In genomic region chr1:41862411-41863221, GRCh38 we compare ENCODE assay signal across 8 cellular contexts. TPM values are rescaled to one million over a fixed set of nuclear protein-coding genes. Genes with fewer than 3 reads are reported as not detected.
DNase-seq lines count a peak whose midpoint lies in the region; ATAC-seq and TF ChIP-seq lines count a peak whose summit lies in the region.

No MANE protein-coding gene starts in this region.

- DNase-seq in GM04504 (ENCODE audit: low read depth) (peak; percentile 28), chondrocyte (ENCODE audit: low spot score) (no peak), GM13977 (ENCODE audit: low spot score) (no peak)
- DNase-seq in stimulated activated CD4-positive, alpha-beta T cell treated with anti-CD3 and anti-CD28 coated beads, Interleukin-12 subunit alpha, Interleukin-12 subunit beta, amount 100 ng/mL, for 24 hours (ENCODE audit: low read depth in 2 of 2), result peak; percentile 36 to 53

- H3K27ac Mint-ChIP-seq in chondrocyte (ENCODE audit: unreplicated experiment), result peak overlapping the region; percentile 98

- in situ Hi-C loops in GM13977 (cut with MboI; ENCODE audit: low pct_unique_long_range_greater_than_20kb, low sequenced_read_pairs, unreplicated experiment), result no loop called here

- peaks cover 31% of the 10 kb centered on the region for H3K4me1 Mint-ChIP-seq in chondrocyte (ENCODE audit: low read depth)

- ATAC-seq in SK-N-SH treated with all-trans-retinoic acid at 6 μM for 48 hours (peak; percentile 79), GM21825 (IDR thresholded peaks at IDR 0.05; ENCODE audit: unreplicated experiment) (no peak), GM19397 (IDR thresholded peaks at IDR 0.05; ENCODE audit: unreplicated experiment) (no peak), HG02884 (IDR thresholded peaks at IDR 0.05; ENCODE audit: unreplicated experiment) (no peak)

- H3K9me3 Mint-ChIP-seq in chondrocyte (ENCODE audit: low read depth), result no peaks in the 10 kb centered on the region

- TF ChIP-seq CTCF in chondrocyte (IDR thresholded peaks at IDR 0.05) (no peak), GM13977 (IDR thresholded peaks at IDR 0.05; ENCODE audit: extremely low read depth, insufficient read depth, missing control alignments) (no peak)

- H3K27me3 Mint-ChIP-seq in chondrocyte (ENCODE audit: low read depth), result no peaks in the 10 kb centered on the region

- no peaks in the 10 kb centered on the region for H3K36me3 Mint-ChIP-seq in chondrocyte (ENCODE audit: low read depth)

- peak overlapping the region; percentile 45 for H3K4me3 Mint-ChIP-seq in chondrocyte (ENCODE audit: unreplicated experiment)

TF ChIP-seq in SK-N-SH treated with all-trans-retinoic acid at 6 μM for 48 hours, 23 proteins besides CTCF, POLR2A, EP300 and RAD21:
- TF ChIP-seq SNAI2 (CRISPR knock-in tag; IDR thresholded peaks at IDR 0.05), result no peak
- TF ChIP-seq CSRNP3 (CRISPR knock-in tag; IDR thresholded peaks at IDR 0.05), result no peak
- TF ChIP-seq PATZ1 (CRISPR knock-in tag; IDR thresholded peaks at IDR 0.05; ENCODE audit: borderline replicate concordance), result no peak
- no peak for TF ChIP-seq ZNF565 (CRISPR knock-in tag; conservative IDR thresholded peaks at IDR 0.05; ENCODE audit: low read depth)
- TF ChIP-seq ZNF70 (CRISPR knock-in tag; IDR thresholded peaks at IDR 0.05), result no peak
- TF ChIP-seq ZFP3 (CRISPR knock-in tag; IDR thresholded peaks at IDR 0.05), result no peak
- TF ChIP-seq TCF4 (CRISPR knock-in tag; IDR thresholded peaks at IDR 0.05; ENCODE audit: borderline replicate concordance), result no peak
- TF ChIP-seq CSDC2 (CRISPR knock-in tag; IDR thresholded peaks at IDR 0.05), result no peak
- TF ChIP-seq OSR1 (CRISPR knock-in tag; IDR thresholded peaks at IDR 0.05), result no peak
- TF ChIP-seq ZFP30 (CRISPR knock-in tag; IDR thresholded peaks at IDR 0.05), result no peak

RNA-seq across cellular contexts. Expression of gene HIVEP3, which starts 56.1 kb away (rescaled TPM):
- 3.6 to 5.6 TPM (median 4.5 TPM) in 3 replicates for total RNA-seq in chondrocyte

Comparison
In these comparisons a context has a peak if more than half of its experiments do, and no peak if none do; other contexts are left out.
1. DNase-seq: peak in GM04504 (single experiment) and stimulated activated CD4-positive, alpha-beta T cell treated with anti-CD3 and anti-CD28 coated beads, Interleukin-12 subunit alpha, Interleukin-12 subunit beta, amount 100 ng/mL, for 24 hours (2 of 2); none in chondrocyte (single experiment) and GM13977 (single experiment).